In the genomic region with DNA sequence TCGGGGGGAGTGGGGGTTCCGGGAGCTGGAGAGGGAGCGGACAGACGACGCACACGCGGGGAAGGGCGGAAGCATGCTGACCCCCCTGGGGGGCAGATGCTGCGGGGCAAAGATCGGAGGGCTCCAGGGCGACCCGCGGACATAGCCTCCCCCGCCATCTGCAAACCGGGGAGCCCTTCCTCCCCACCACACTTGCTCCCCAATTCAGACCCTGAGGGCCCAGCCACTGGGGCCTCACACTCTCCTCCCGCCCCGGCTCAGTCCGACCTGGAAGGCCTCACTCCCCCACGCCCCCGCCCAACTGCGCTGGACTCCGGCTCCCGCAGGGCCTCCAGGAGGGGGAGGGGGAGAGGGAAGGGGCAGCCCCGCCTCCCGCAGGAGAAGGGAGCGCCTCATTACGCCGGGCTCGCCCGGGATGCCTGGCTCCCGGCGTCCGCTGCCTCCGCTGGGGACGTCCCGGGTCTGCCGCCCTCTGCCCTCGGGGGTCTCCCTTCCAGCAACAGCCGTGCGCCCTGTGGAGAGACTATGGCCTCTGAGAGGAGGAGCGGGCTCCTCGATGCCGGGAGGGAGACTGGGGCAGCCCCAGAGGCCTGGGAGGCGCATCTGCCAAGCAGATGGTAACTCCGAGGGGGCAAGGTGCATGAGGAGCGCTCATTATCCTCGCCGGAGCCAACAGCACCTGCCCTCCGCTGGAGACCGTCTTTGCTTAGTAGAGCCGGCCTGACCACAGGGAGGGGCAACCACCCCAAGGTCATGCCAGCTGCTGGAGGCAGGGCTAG, we compare ENCODE assay signal across 1 cellular context.
TF ChIP-seq lines count a peak whose summit lies in the region.

No MANE protein-coding gene starts in this region.

TF ChIP-seq in WTC11, 78 proteins besides CTCF, POLR2A, EP300 and RAD21 (continued from another document):
- TF ChIP-seq, protein P1, sequence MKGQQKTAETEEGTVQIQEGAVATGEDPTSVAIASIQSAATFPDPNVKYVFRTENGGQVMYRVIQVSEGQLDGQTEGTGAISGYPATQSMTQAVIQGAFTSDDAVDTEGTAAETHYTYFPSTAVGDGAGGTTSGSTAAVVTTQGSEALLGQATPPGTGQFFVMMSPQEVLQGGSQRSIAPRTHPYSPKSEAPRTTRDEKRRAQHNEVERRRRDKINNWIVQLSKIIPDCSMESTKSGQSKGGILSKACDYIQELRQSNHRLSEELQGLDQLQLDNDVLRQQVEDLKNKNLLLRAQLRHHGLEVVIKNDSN (CRISPR knock-in tag; IDR thresholded peaks at IDR 0.05), result no peak
- TF ChIP-seq, protein P2, sequence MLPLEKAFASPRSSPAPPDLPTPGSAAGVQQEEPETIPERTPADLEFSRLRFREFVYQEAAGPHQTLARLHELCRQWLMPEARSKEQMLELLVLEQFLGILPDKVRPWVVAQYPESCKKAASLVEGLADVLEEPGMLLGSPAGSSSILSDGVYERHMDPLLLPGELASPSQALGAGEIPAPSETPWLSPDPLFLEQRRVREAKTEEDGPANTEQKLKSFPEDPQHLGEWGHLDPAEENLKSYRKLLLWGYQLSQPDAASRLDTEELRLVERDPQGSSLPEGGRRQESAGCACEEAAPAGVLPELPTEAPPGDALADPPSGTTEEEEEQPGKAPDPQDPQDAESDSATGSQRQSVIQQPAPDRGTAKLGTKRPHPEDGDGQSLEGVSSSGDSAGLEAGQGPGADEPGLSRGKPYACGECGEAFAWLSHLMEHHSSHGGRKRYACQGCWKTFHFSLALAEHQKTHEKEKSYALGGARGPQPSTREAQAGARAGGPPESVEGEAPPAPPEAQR (CRISPR knock-in tag; IDR thresholded peaks at IDR 0.05), result no peak
- TF ChIP-seq FOXK1 (CRISPR knock-in tag; IDR thresholded peaks at IDR 0.05) (peak; percentile 5; the same call in 1 of the 2 replicates), ATF1 (CRISPR knock-in tag; IDR thresholded peaks at IDR 0.05) (no peak)
- TF ChIP-seq, protein P3, sequence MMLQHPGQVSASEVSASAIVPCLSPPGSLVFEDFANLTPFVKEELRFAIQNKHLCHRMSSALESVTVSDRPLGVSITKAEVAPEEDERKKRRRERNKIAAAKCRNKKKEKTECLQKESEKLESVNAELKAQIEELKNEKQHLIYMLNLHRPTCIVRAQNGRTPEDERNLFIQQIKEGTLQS (CRISPR knock-in tag; conservative IDR thresholded peaks at IDR 0.05), result no peak
- TF ChIP-seq, protein P4, sequence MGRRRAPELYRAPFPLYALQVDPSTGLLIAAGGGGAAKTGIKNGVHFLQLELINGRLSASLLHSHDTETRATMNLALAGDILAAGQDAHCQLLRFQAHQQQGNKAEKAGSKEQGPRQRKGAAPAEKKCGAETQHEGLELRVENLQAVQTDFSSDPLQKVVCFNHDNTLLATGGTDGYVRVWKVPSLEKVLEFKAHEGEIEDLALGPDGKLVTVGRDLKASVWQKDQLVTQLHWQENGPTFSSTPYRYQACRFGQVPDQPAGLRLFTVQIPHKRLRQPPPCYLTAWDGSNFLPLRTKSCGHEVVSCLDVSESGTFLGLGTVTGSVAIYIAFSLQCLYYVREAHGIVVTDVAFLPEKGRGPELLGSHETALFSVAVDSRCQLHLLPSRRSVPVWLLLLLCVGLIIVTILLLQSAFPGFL (CRISPR knock-in tag; IDR thresholded peaks at IDR 0.05; ENCODE audit: borderline replicate concordance), result no peak
